In genomic region chr15:40028193-40028592, GRCh38 we compare ENCODE assay signal across 26 cellular contexts. TPM values are rescaled to one million over a fixed set of nuclear protein-coding genes. Genes with fewer than 3 reads are reported as not detected.
DNase-seq lines count a peak whose midpoint lies in the region; ATAC-seq and TF ChIP-seq lines count a peak whose summit lies in the region.
"Had no signal": no experiment of that assay in that cellular context is flagged by ENCODE, and none has a peak within 500 bp of the region (broad histone marks: within the 10 kb centered on the region; RNA-seq: fewer than 3 reads in every experiment).

No MANE protein-coding gene starts in this region.

- H3K4me1 ChIP-seq in right atrium auricular region (peaks cover 0 to 15% of the 10 kb centered on the region in 2 donors), esophagus muscularis mucosa (peaks cover 4 to 28% (median 6%) of the 10 kb centered on the region in 4 donors), gastrocnemius medialis (peaks cover 5 to 6% of the 10 kb centered on the region in 2 donors)

- intact Hi-C loops in Right ventricle myocardium inferior (cut with DNase I) = no loop called here
- intact Hi-C loops in esophagus muscularis mucosa (cut with DNase I) = no loop called here
- intact Hi-C loops in gastrocnemius medialis (cut with DNase I; ENCODE audit: low total_unique reads) = no loop called here
- intact Hi-C loops in head of caudate nucleus (cut with DNase I) = no loop called here

- H3K36me3 ChIP-seq in right atrium auricular region (peaks cover 84% of the 10 kb centered on the region), esophagus muscularis mucosa (peaks cover 48 to 100% (median 79%) of the 10 kb centered on the region in 4 donors), gastrocnemius medialis (peaks cover 8 to 84% of the 10 kb centered on the region in 2 donors)

- H3K4me3 ChIP-seq in right atrium auricular region (no peak overlapping the region), esophagus muscularis mucosa (no peak overlapping the region), gastrocnemius medialis (no peak overlapping the region)
- H3K4me3 ChIP-seq: lung, mucosa of descending colon had no signal

- TF ChIP-seq CTCF in right atrium auricular region (IDR thresholded peaks at IDR 0.05) (no peak), esophagus muscularis mucosa (IDR thresholded peaks at IDR 0.05) (no peak), gastrocnemius medialis (IDR thresholded peaks at IDR 0.05 in 4 of 5, conservative IDR thresholded peaks at IDR 0.05 in 1 of 5) (no peak)

- in situ Hi-C loops in gastrocnemius medialis (cut with MboI; ENCODE audit: low sequenced_read_pairs in 4 of 4) = loop anchor here in 1 of 4 donors (25.0 kb wide), 1 partner anchor 384 kb away; the partner anchor contains the start of gene IVD

- 90% methylated on average over 3 of the region's 3 CpGs for WGBS in esophagus muscularis mucosa

- no peak for TF ChIP-seq EP300 in esophagus muscularis mucosa (IDR thresholded peaks at IDR 0.05)

- no peaks in the 10 kb centered on the region for H3K9me3 ChIP-seq in right atrium auricular region
- no peaks in the 10 kb centered on the region for H3K9me3 ChIP-seq in esophagus muscularis mucosa
- no peaks in the 10 kb centered on the region for H3K9me3 ChIP-seq in gastrocnemius medialis
- H3K9me3 ChIP-seq: mucosa of descending colon had no signal

- H3K27ac ChIP-seq in right atrium auricular region = peak overlapping the region; percentile 47 to 52
- H3K27ac ChIP-seq in esophagus muscularis mucosa (replicated peaks in 1 of 4) = peak overlapping the region; percentile 20 to 40 (median 32)
- peak overlapping the region; percentile 40 to 74 (median 48) for H3K27ac ChIP-seq in gastrocnemius medialis
- H3K27ac ChIP-seq: KMS-11, RWPE1 had no signal

- no peak for DNase-seq in right atrium auricular region (ENCODE audit: low spot score)
- no peak for DNase-seq in Right ventricle myocardium inferior (ENCODE audit: missing footprints)
- DNase-seq in esophagus muscularis mucosa (ENCODE audit: extremely low spot score) = no peak
- DNase-seq in gastrocnemius medialis = no peak
- no peak for DNase-seq in NOMO-1 treated with DMSO at 0.1 percent for 48 hours (lab: John Stamatoyannopoulos, UW; ENCODE audit: unreplicated experiment)
- no peak for DNase-seq in RKO (ENCODE audit: low spot score)
- DNase-seq in head of caudate nucleus = no peak
- DNase-seq: activated CD8-positive, alpha-beta T cell treated with anti-CD3 and anti-CD28 coated beads, Interleukin-2, amount 10 ng/mL, durations not matched to agents 7 days and 5 days; activated gamma-delta T cell treated with Interleukin-2 at 50 U/mL for 16 hours; effector memory CD4-positive, alpha-beta T cell; foreskin melanocyte; mucosa of descending colon; NCI-H1417 treated with DMSO at 0.1 percent for 48 hours; NCI-H2107; NCI-H774; retina; stimulated activated CD4-positive, alpha-beta T cell treated with anti-CD3 and anti-CD28 coated beads, Interleukin-12 subunit alpha, Interleukin-12 subunit beta, amount 100 ng/mL, for 4 hours; stimulated activated CD4-positive, alpha-beta T cell treated with anti-CD3 and anti-CD28 coated beads, Interleukin-4, amount 100 ng/mL, for 1 hour; substantia nigra; T-helper 17 cell had no signal

- TF ChIP-seq POLR2A in esophagus muscularis mucosa (IDR thresholded peaks at IDR 0.05; ENCODE audit: low read depth) = no peak
- no peak for TF ChIP-seq POLR2A in gastrocnemius medialis (IDR thresholded peaks at IDR 0.05)

- H3K27me3 ChIP-seq in right atrium auricular region = no peaks in the 10 kb centered on the region
- no peaks in the 10 kb centered on the region for H3K27me3 ChIP-seq in esophagus muscularis mucosa
- H3K27me3 ChIP-seq in gastrocnemius medialis = no peaks in the 10 kb centered on the region

- ATAC-seq in Right ventricle myocardium inferior (no peak), gastrocnemius medialis (no peak), HG02642 (IDR thresholded peaks at IDR 0.05; ENCODE audit: poor library complexity, unreplicated experiment) (no peak)
- ATAC-seq: activated CD8-positive, alpha-beta T cell treated with anti-CD3 and anti-CD28 coated beads, Interleukin-2, amount 10 ng/mL, durations not matched to agents 7 days and 5 days; esophagus mucosa; mucosa of descending colon; SK-N-SH treated with all-trans-retinoic acid at 6 μM for 48 hours; T-helper 17 cell had no signal

RNA-seq across cellular contexts. Expression of gene SRP14, which starts 10.8 kb away (rescaled TPM):
- total RNA-seq in right atrium auricular region (100 to 1,000 TPM; 255 to 283 TPM), Right ventricle myocardium inferior (232 TPM), esophagus muscularis mucosa (100 to 1,000 TPM; 262 to 412 (median 301) TPM), gastrocnemius medialis (100 to 1,000 TPM; 180 to 244 (median 208) TPM)
